ENCODE assay signal across 2 cellular contexts in the genomic region with DNA sequence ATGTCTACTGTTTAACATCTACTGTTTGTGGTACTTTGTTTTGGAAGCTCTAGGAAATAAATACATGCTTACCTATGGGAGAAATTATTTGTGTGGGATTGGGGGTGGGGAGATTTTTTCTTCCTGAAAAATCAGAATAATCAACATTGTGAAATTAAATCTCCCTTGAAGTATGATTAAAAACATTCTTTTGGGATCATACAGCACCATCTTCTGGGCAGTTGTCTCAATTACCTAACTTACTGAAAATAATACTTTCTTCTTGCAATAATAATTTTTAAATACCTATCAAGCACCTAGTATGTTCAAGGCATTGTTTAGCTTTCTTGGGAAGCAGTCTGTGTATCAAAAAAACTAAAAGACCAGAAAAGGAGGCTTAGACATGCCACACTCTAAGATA.
TF ChIP-seq lines count a peak whose summit lies in the region.

No MANE protein-coding gene starts in this region.

TF ChIP-seq in liver, 16 proteins besides CTCF, POLR2A, EP300 and RAD21 (continued from another document):
- TF ChIP-seq, protein P1, sequence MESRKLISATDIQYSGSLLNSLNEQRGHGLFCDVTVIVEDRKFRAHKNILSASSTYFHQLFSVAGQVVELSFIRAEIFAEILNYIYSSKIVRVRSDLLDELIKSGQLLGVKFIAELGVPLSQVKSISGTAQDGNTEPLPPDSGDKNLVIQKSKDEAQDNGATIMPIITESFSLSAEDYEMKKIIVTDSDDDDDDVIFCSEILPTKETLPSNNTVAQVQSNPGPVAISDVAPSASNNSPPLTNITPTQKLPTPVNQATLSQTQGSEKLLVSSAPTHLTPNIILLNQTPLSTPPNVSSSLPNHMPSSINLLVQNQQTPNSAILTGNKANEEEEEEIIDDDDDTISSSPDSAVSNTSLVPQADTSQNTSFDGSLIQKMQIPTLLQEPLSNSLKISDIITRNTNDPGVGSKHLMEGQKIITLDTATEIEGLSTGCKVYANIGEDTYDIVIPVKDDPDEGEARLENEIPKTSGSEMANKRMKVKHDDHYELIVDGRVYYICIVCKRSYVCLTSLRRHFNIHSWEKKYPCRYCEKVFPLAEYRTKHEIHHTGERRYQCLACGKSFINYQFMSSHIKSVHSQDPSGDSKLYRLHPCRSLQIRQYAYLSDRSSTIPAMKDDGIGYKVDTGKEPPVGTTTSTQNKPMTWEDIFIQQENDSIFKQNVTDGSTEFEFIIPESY (IDR thresholded peaks at IDR 0.05) = no peak
- TF ChIP-seq SP1 (IDR thresholded peaks at IDR 0.05) (no peak), FOXA1 (IDR thresholded peaks at IDR 0.05) (no peak), EGR1 (IDR thresholded peaks at IDR 0.05; ENCODE audit: low read depth in 2 of 2) (no peak), RXRA (IDR thresholded peaks at IDR 0.05) (no peak), FOXA2 (IDR thresholded peaks at IDR 0.05) (no peak), HNF4A (conservative IDR thresholded peaks at IDR 0.05) (no peak), HNF4G (IDR thresholded peaks at IDR 0.05) (no peak), NR2F2 (IDR thresholded peaks at IDR 0.05) (no peak)
- TF ChIP-seq, protein P2, sequence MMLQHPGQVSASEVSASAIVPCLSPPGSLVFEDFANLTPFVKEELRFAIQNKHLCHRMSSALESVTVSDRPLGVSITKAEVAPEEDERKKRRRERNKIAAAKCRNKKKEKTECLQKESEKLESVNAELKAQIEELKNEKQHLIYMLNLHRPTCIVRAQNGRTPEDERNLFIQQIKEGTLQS (IDR thresholded peaks at IDR 0.05) = no peak
- TF ChIP-seq, protein P3, sequence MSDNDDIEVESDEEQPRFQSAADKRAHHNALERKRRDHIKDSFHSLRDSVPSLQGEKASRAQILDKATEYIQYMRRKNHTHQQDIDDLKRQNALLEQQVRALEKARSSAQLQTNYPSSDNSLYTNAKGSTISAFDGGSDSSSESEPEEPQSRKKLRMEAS (IDR thresholded peaks at IDR 0.05) = no peak

TF ChIP-seq in HepG2, 621 proteins besides CTCF, POLR2A, EP300 and RAD21 (continued from another document):
- TF ChIP-seq, protein P4, sequence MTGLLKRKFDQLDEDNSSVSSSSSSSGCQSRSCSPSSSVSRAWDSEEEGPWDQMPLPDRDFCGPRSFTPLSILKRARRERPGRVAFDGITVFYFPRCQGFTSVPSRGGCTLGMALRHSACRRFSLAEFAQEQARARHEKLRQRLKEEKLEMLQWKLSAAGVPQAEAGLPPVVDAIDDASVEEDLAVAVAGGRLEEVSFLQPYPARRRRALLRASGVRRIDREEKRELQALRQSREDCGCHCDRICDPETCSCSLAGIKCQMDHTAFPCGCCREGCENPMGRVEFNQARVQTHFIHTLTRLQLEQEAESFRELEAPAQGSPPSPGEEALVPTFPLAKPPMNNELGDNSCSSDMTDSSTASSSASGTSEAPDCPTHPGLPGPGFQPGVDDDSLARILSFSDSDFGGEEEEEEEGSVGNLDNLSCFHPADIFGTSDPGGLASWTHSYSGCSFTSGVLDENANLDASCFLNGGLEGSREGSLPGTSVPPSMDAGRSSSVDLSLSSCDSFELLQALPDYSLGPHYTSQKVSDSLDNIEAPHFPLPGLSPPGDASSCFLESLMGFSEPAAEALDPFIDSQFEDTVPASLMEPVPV (CRISPR knock-in tag; IDR thresholded peaks at IDR 0.05) = no peak
- no peak for TF ChIP-seq ZBTB20 (CRISPR knock-in tag; IDR thresholded peaks at IDR 0.05; ENCODE audit: borderline replicate concordance, low read depth)
- TF ChIP-seq, protein P5, sequence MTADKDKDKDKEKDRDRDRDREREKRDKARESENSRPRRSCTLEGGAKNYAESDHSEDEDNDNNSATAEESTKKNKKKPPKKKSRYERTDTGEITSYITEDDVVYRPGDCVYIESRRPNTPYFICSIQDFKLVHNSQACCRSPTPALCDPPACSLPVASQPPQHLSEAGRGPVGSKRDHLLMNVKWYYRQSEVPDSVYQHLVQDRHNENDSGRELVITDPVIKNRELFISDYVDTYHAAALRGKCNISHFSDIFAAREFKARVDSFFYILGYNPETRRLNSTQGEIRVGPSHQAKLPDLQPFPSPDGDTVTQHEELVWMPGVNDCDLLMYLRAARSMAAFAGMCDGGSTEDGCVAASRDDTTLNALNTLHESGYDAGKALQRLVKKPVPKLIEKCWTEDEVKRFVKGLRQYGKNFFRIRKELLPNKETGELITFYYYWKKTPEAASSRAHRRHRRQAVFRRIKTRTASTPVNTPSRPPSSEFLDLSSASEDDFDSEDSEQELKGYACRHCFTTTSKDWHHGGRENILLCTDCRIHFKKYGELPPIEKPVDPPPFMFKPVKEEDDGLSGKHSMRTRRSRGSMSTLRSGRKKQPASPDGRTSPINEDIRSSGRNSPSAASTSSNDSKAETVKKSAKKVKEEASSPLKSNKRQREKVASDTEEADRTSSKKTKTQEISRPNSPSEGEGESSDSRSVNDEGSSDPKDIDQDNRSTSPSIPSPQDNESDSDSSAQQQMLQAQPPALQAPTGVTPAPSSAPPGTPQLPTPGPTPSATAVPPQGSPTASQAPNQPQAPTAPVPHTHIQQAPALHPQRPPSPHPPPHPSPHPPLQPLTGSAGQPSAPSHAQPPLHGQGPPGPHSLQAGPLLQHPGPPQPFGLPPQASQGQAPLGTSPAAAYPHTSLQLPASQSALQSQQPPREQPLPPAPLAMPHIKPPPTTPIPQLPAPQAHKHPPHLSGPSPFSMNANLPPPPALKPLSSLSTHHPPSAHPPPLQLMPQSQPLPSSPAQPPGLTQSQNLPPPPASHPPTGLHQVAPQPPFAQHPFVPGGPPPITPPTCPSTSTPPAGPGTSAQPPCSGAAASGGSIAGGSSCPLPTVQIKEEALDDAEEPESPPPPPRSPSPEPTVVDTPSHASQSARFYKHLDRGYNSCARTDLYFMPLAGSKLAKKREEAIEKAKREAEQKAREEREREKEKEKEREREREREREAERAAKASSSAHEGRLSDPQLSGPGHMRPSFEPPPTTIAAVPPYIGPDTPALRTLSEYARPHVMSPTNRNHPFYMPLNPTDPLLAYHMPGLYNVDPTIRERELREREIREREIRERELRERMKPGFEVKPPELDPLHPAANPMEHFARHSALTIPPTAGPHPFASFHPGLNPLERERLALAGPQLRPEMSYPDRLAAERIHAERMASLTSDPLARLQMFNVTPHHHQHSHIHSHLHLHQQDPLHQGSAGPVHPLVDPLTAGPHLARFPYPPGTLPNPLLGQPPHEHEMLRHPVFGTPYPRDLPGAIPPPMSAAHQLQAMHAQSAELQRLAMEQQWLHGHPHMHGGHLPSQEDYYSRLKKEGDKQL (CRISPR knock-in tag; IDR thresholded peaks at IDR 0.05; ENCODE audit: low read depth) = no peak
- no peak for TF ChIP-seq EEA1 (CRISPR knock-in tag; IDR thresholded peaks at IDR 0.05; ENCODE audit: borderline replicate concordance)
- TF ChIP-seq ZC3H4 (CRISPR knock-in tag; IDR thresholded peaks at IDR 0.05; ENCODE audit: borderline replicate concordance) = no peak
- TF ChIP-seq PCBP1 (IDR thresholded peaks at IDR 0.05; ENCODE audit: borderline replicate concordance, low read depth, low read length) = no peak
- no peak for TF ChIP-seq ZMYM3 (CRISPR knock-in tag; IDR thresholded peaks at IDR 0.05)
- TF ChIP-seq, protein P6, sequence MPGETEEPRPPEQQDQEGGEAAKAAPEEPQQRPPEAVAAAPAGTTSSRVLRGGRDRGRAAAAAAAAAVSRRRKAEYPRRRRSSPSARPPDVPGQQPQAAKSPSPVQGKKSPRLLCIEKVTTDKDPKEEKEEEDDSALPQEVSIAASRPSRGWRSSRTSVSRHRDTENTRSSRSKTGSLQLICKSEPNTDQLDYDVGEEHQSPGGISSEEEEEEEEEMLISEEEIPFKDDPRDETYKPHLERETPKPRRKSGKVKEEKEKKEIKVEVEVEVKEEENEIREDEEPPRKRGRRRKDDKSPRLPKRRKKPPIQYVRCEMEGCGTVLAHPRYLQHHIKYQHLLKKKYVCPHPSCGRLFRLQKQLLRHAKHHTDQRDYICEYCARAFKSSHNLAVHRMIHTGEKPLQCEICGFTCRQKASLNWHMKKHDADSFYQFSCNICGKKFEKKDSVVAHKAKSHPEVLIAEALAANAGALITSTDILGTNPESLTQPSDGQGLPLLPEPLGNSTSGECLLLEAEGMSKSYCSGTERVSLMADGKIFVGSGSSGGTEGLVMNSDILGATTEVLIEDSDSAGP (CRISPR knock-in tag; IDR thresholded peaks at IDR 0.05; ENCODE audit: borderline replicate concordance) = no peak
- no peak for TF ChIP-seq HES4 (CRISPR knock-in tag; IDR thresholded peaks at IDR 0.05; ENCODE audit: borderline replicate concordance)
- TF ChIP-seq, protein P7, sequence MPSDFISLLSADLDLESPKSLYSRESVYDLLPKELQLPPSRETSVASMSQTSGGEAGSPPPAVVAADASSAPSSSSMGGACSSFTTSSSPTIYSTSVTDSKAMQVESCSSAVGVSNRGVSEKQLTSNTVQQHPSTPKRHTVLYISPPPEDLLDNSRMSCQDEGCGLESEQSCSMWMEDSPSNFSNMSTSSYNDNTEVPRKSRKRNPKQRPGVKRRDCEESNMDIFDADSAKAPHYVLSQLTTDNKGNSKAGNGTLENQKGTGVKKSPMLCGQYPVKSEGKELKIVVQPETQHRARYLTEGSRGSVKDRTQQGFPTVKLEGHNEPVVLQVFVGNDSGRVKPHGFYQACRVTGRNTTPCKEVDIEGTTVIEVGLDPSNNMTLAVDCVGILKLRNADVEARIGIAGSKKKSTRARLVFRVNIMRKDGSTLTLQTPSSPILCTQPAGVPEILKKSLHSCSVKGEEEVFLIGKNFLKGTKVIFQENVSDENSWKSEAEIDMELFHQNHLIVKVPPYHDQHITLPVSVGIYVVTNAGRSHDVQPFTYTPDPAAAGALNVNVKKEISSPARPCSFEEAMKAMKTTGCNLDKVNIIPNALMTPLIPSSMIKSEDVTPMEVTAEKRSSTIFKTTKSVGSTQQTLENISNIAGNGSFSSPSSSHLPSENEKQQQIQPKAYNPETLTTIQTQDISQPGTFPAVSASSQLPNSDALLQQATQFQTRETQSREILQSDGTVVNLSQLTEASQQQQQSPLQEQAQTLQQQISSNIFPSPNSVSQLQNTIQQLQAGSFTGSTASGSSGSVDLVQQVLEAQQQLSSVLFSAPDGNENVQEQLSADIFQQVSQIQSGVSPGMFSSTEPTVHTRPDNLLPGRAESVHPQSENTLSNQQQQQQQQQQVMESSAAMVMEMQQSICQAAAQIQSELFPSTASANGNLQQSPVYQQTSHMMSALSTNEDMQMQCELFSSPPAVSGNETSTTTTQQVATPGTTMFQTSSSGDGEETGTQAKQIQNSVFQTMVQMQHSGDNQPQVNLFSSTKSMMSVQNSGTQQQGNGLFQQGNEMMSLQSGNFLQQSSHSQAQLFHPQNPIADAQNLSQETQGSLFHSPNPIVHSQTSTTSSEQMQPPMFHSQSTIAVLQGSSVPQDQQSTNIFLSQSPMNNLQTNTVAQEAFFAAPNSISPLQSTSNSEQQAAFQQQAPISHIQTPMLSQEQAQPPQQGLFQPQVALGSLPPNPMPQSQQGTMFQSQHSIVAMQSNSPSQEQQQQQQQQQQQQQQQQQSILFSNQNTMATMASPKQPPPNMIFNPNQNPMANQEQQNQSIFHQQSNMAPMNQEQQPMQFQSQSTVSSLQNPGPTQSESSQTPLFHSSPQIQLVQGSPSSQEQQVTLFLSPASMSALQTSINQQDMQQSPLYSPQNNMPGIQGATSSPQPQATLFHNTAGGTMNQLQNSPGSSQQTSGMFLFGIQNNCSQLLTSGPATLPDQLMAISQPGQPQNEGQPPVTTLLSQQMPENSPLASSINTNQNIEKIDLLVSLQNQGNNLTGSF (CRISPR knock-in tag; IDR thresholded peaks at IDR 0.05) = no peak
TF ChIP-seq in HepG2: peak in this region for 0.
